ENCODE assay signal across 13 cellular contexts in genomic region chr15:101272584-101272983, GRCh38. TPM values are rescaled to one million over a fixed set of nuclear protein-coding genes. Genes with fewer than 3 reads are reported as not detected.
DNase-seq lines count a peak whose midpoint lies in the region; ATAC-seq and TF ChIP-seq lines count a peak whose summit lies in the region.
"Had no signal": no experiment of that assay in that cellular context is flagged by ENCODE, and none has a peak within 500 bp of the region (broad histone marks: within the 10 kb centered on the region; RNA-seq: fewer than 3 reads in every experiment).

No MANE protein-coding gene starts in this region.

- no peak overlapping the region for H3K4me3 ChIP-seq in BE2C (ENCODE audit: low read depth, low read length)
- H3K4me3 ChIP-seq in SK-N-SH (ENCODE audit: low read depth in 2 of 2, low read length in 1 of 2), result no peak overlapping the region

- peaks cover 11% of the 10 kb centered on the region for H3F3A ChIP-seq in SK-N-SH (replicated peaks; ENCODE audit: insufficient read depth)

- WGBS in SK-N-SH (ENCODE audit: low lambda C conversion rate), result 72% methylated on average over 9 of the region's 9 CpGs

- no peak overlapping the region for H3K9ac ChIP-seq in SK-N-SH

- TF ChIP-seq RAD21 in SK-N-SH (IDR thresholded peaks at IDR 0.05; ENCODE audit: low read length), result no peak

- H3K4me1 ChIP-seq in BE2C (peaks cover 5% of the 10 kb centered on the region), SK-N-SH (ENCODE audit: control insufficient read depth in 1 of 2, insufficient read depth in 2 of 2, low read depth in 1 of 2, low read length in 1 of 2) (peaks cover 3 to 29% of the 10 kb centered on the region in 2 experiments; a peak in 2 of 4 replicates)
- H3K4me1 ChIP-seq: Caco-2 had no signal

- H3K27ac ChIP-seq in SK-N-SH (ENCODE audit: low read depth in 2 of 2, low read length in 1 of 2), result peak overlapping the region in 1 of 2 experiments; percentile 74; a peak in 2 of 4 replicates
- H3K27ac ChIP-seq: C4-2B had no signal

- H3K36me3 ChIP-seq in BE2C, result peaks cover 53% of the 10 kb centered on the region
- peaks cover 54 to 57% of the 10 kb centered on the region in 2 experiments for H3K36me3 ChIP-seq in SK-N-SH (replicated peaks in 1 of 2; ENCODE audit: control insufficient read depth in 1 of 2, insufficient read depth in 2 of 2, low read length in 1 of 2)

- peaks cover 13% of the 10 kb centered on the region for H4K20me1 ChIP-seq in SK-N-SH (ENCODE audit: insufficient read depth)

- POLR2A ChIA-PET in SK-N-SH (lab: Yijun Ruan, JAX), result no interaction called here

- H3K27me3 ChIP-seq in BE2C, result no peaks in the 10 kb centered on the region
- H3K27me3 ChIP-seq in SK-N-SH (ENCODE audit: insufficient read depth), result no peaks in the 10 kb centered on the region

- TF ChIP-seq CTCF in BE2C (IDR thresholded peaks at IDR 0.05; ENCODE audit: low read depth, low read length) (no peak), SK-N-SH (IDR thresholded peaks at IDR 0.05) (no peak)

- H3K9me2 ChIP-seq in SK-N-SH, result no peaks in the 10 kb centered on the region

- TF ChIP-seq EP300 in SK-N-SH (IDR thresholded peaks at IDR 0.05; ENCODE audit: borderline replicate concordance in 1 of 2, low read depth in 1 of 2, low read length in 1 of 2), result peak in 1 of 2 experiments; percentile 57; a peak in 1 of 4 replicates

- H3K9me3 ChIP-seq in BE2C (no peaks in the 10 kb centered on the region), SK-N-SH (no peaks in the 10 kb centered on the region)
- H3K9me3 ChIP-seq: Caco-2 had no signal

- intact Hi-C loops in sciatic nerve (cut with DNase I), result no loop called here

- peak; percentile 48 for DNase-seq in activated effector memory CD4-positive, alpha-beta T cell treated with anti-CD3 and anti-CD28 coated beads, Interleukin-2, amount 50 U/mL, for 16 hours
- no peak for DNase-seq in activated effector memory CD4-positive, alpha-beta T cell treated with Interleukin-2 at 50 U/mL for 16 hours
- DNase-seq in BE2C (peak; percentile 68), SK-N-SH (peak; percentile 79), sciatic nerve (ENCODE audit: low spot score) (peak; percentile 19), NCI-H510A treated with DMSO at 0.1 percent for 48 hours (lab: John Stamatoyannopoulos, UW) (no peak)
- DNase-seq in stimulated activated naive CD8-positive, alpha-beta T cell treated with anti-CD3 and anti-CD28 coated beads, Interleukin-15, Interleukin-2, amounts not matched to agents 100 U/mL and 50 U/mL, for 24 hours, result no peak
- DNase-seq: ACHN; Caco-2; CD4-positive, alpha-beta T cell; H9 had no signal

- H2AFZ ChIP-seq in SK-N-SH (ENCODE audit: low read depth), result no peak overlapping the region

- CTCF ChIA-PET in SK-N-SH (lab: Yijun Ruan, JAX), result interaction anchor here (1.2 to 2.8 kb wide), 10 partner anchors 14 to 601 kb away, joined by 3 to 13 read pairs (median 6); partner anchors contain the start of gene SNRPA1

- no peak overlapping the region for H3K4me2 ChIP-seq in SK-N-SH

- H3K79me2 ChIP-seq in SK-N-SH (ENCODE audit: insufficient read depth), result peaks cover 31% of the 10 kb centered on the region

- no peak for ATAC-seq in sciatic nerve
- no peak for ATAC-seq in stimulated activated naive CD8-positive, alpha-beta T cell treated with anti-CD3 and anti-CD28 coated beads, Interleukin-15, Interleukin-2, amounts not matched to agents 100 U/mL and 50 U/mL, for 24 hours
- ATAC-seq: HepG2 had no signal

TF ChIP-seq in SK-N-SH, 30 proteins besides CTCF, POLR2A, EP300 and RAD21:
- TF ChIP-seq YY1 (IDR thresholded peaks at IDR 0.05; ENCODE audit: low read depth) (no peak), GATA2 (CRISPR knock-in tag; IDR thresholded peaks at IDR 0.05) (peak; percentile 82), MXI1 (IDR thresholded peaks at IDR 0.05; ENCODE audit: low read depth, low read length) (peak; percentile 56; the same call in 1 of the 2 replicates), NRF1 (IDR thresholded peaks at IDR 0.05; ENCODE audit: low read depth, low read length) (no peak), POLR2AphosphoS5 (IDR thresholded peaks at IDR 0.05; ENCODE audit: low read depth, low read length) (no peak), FOXJ3 (CRISPR knock-in tag; IDR thresholded peaks at IDR 0.05) (0 out of 2 replicates have a peak, but pooled peaks have one; percentile 25), CHD2 (IDR thresholded peaks at IDR 0.05; ENCODE audit: low read length, partially characterized antibody) (peak; percentile 43), RCOR1 (IDR thresholded peaks at IDR 0.05; ENCODE audit: low read length) (peak; percentile 22; the same call in 1 of the 2 replicates)

RNA-seq across cellular contexts. Expression of gene SELENOS, which starts 4.7 kb away (rescaled TPM):
- 83.3 TPM for polyA plus RNA-seq in BE2C (2012; ENCODE audit: insufficient read depth, insufficient read length, low read depth)
- polyA plus RNA-seq in SK-N-SH (2012; rRNA removed), result 101 and 124 TPM in 2 replicates
- 124 and 132 TPM in 2 replicates for polyA plus RNA-seq in SK-N-SH (2012; cell fraction: cytosol; rRNA removed)
- 48.8 and 75.5 TPM in 2 replicates for polyA plus RNA-seq in SK-N-SH (2012; cell fraction: nucleus; rRNA removed)
- 74.4 TPM for total RNA-seq in sciatic nerve

RNA-seq across cellular contexts. Expression of gene CHSY1, which starts 20.7 kb away (rescaled TPM):
- 51.3 TPM for polyA plus RNA-seq in BE2C (2012; ENCODE audit: insufficient read depth, insufficient read length, low read depth)
- 15.7 and 17.4 TPM in 2 replicates for polyA plus RNA-seq in SK-N-SH (2012; rRNA removed)
- polyA plus RNA-seq in SK-N-SH (2012; cell fraction: cytosol; rRNA removed), result 21.1 and 21.5 TPM in 2 replicates
- 6.0 and 10.5 TPM in 2 replicates for polyA plus RNA-seq in SK-N-SH (2012; cell fraction: nucleus; rRNA removed)
- 53.2 TPM for total RNA-seq in sciatic nerve

RNA-seq across cellular contexts. Expression of gene SNRPA1, which starts 22.5 kb away (rescaled TPM):
- polyA plus RNA-seq in BE2C (2012; ENCODE audit: insufficient read depth, insufficient read length, low read depth), result 255 TPM
- 59.9 and 62.3 TPM in 2 replicates for polyA plus RNA-seq in SK-N-SH (2012; rRNA removed)
- polyA plus RNA-seq in SK-N-SH (2012; cell fraction: cytosol; rRNA removed), result 68.2 and 86.6 TPM in 2 replicates
- polyA plus RNA-seq in SK-N-SH (2012; cell fraction: nucleus; rRNA removed), result 58.2 and 99.5 TPM in 2 replicates
- total RNA-seq in sciatic nerve, result 43.8 TPM

Comparison
In these comparisons a context has a peak if more than half of its experiments do, and no peak if none do; other contexts are left out.
1. DNase-seq: peak in activated effector memory CD4-positive, alpha-beta T cell treated with anti-CD3 and anti-CD28 coated beads, Interleukin-2, amount 50 U/mL, for 16 hours (single experiment), BE2C (single experiment), SK-N-SH (single experiment) and sciatic nerve (single experiment); none in activated effector memory CD4-positive, alpha-beta T cell treated with Interleukin-2 at 50 U/mL for 16 hours (single experiment), stimulated activated naive CD8-positive, alpha-beta T cell treated with anti-CD3 and anti-CD28 coated beads, Interleukin-15, Interleukin-2, amounts not matched to agents 100 U/mL and 50 U/mL, for 24 hours (single experiment) and NCI-H510A treated with DMSO at 0.1 percent for 48 hours (single experiment).